20 cellular contexts compared by ENCODE assay signal in genomic region chr12:9757433-9758025, GRCh38. TPM values are rescaled to one million over a fixed set of nuclear protein-coding genes. Genes with fewer than 3 reads are reported as not detected.
A peak's percentile ranks its signal among the peaks of the same experiment; 100 is the strongest.
DNase-seq lines count a peak whose midpoint lies in the region; ATAC-seq and TF ChIP-seq lines count a peak whose summit lies in the region.
"Had no signal": no experiment of that assay in that cellular context is flagged by ENCODE, and none has a peak within 500 bp of the region (broad histone marks: within the 10 kb centered on the region; RNA-seq: fewer than 3 reads in every experiment).

No MANE protein-coding gene starts in this region.

- H3K4me3 Mint-ChIP-seq in activated CD8-positive, alpha-beta memory T cell treated with anti-CD3 and anti-CD28 coated beads, Interleukin-2, amount 10 ng/mL, durations not matched to agents 7 days and 5 days: peak overlapping the region; percentile 99
- H3K4me3 Mint-ChIP-seq in activated naive CD8-positive, alpha-beta T cell treated with anti-CD3 and anti-CD28 coated beads for 36 hours: peak overlapping the region; percentile 99
- H3K4me3 Mint-ChIP-seq in stimulated activated effector memory CD8-positive, alpha-beta T cell treated with anti-CD3 and anti-CD28 coated beads, Interleukin-12 subunit alpha, Interleukin-12 subunit beta, amount 100 ng/mL, for 72 hours: peak overlapping the region; percentile 81
- H3K4me3 Mint-ChIP-seq: brain, neural progenitor cell had no signal

- no peaks in the 10 kb centered on the region for H3K9me3 Mint-ChIP-seq in activated CD8-positive, alpha-beta memory T cell treated with anti-CD3 and anti-CD28 coated beads, Interleukin-2, amount 10 ng/mL, durations not matched to agents 7 days and 5 days (ENCODE audit: low read depth)
- H3K9me3 Mint-ChIP-seq in activated naive CD8-positive, alpha-beta T cell treated with anti-CD3 and anti-CD28 coated beads for 36 hours: peaks cover 5% of the 10 kb centered on the region
- H3K9me3 Mint-ChIP-seq in stimulated activated effector memory CD8-positive, alpha-beta T cell treated with anti-CD3 and anti-CD28 coated beads, Interleukin-12 subunit alpha, Interleukin-12 subunit beta, amount 100 ng/mL, for 72 hours: no peaks in the 10 kb centered on the region
- H3K9me3 Mint-ChIP-seq: neural progenitor cell had no signal

- no peaks in the 10 kb centered on the region for H3K9me3 ChIP-seq in adrenal gland (replicated peaks in 1 of 3)
- H3K9me3 ChIP-seq: A549, right atrium auricular region, SJSA1 had no signal

- TF ChIP-seq POLR2A in adrenal gland (IDR thresholded peaks at IDR 0.05): no peak

- peak overlapping the region; percentile 99 for H3K27ac Mint-ChIP-seq in activated CD8-positive, alpha-beta memory T cell treated with anti-CD3 and anti-CD28 coated beads, Interleukin-2, amount 10 ng/mL, durations not matched to agents 7 days and 5 days
- peak overlapping the region; percentile 98 for H3K27ac Mint-ChIP-seq in activated naive CD8-positive, alpha-beta T cell treated with anti-CD3 and anti-CD28 coated beads for 36 hours
- peak overlapping the region; percentile 95 for H3K27ac Mint-ChIP-seq in stimulated activated effector memory CD8-positive, alpha-beta T cell treated with anti-CD3 and anti-CD28 coated beads, Interleukin-12 subunit alpha, Interleukin-12 subunit beta, amount 100 ng/mL, for 72 hours
- H3K27ac Mint-ChIP-seq: brain, neural progenitor cell had no signal

- TF ChIP-seq CTCF in adrenal gland (IDR thresholded peaks at IDR 0.05): no peak

- H3K36me3 Mint-ChIP-seq in activated CD8-positive, alpha-beta memory T cell treated with anti-CD3 and anti-CD28 coated beads, Interleukin-2, amount 10 ng/mL, durations not matched to agents 7 days and 5 days: peaks cover 75% of the 10 kb centered on the region
- peaks cover 83% of the 10 kb centered on the region for H3K36me3 Mint-ChIP-seq in activated naive CD8-positive, alpha-beta T cell treated with anti-CD3 and anti-CD28 coated beads for 36 hours
- H3K36me3 Mint-ChIP-seq in stimulated activated effector memory CD8-positive, alpha-beta T cell treated with anti-CD3 and anti-CD28 coated beads, Interleukin-12 subunit alpha, Interleukin-12 subunit beta, amount 100 ng/mL, for 72 hours: peaks cover 91% of the 10 kb centered on the region
- H3K36me3 Mint-ChIP-seq: brain, neural progenitor cell had no signal

- H3K4me1 ChIP-seq in adrenal gland (replicated peaks in 1 of 2): no peaks in the 10 kb centered on the region
- H3K4me1 ChIP-seq: A549, right atrium auricular region had no signal

- no peaks in the 10 kb centered on the region for H3K27me3 ChIP-seq in adrenal gland
- H3K27me3 ChIP-seq: neural progenitor cell, right atrium auricular region, SJSA1 had no signal

- WGBS in adrenal gland, 4 donors: 61 to 80% (median 73%) methylated on average over 5 of the region's 5 CpGs

- no peak overlapping the region for H3K27ac ChIP-seq in adrenal gland
- H3K27ac ChIP-seq: A549, neural progenitor cell, right atrium auricular region, SJSA1 had no signal

- intact Hi-C loops in adrenal gland (cut with DNase I): no loop called here

- no peaks in the 10 kb centered on the region for H3K36me3 ChIP-seq in adrenal gland (replicated peaks in 1 of 2)
- H3K36me3 ChIP-seq: neural progenitor cell, right atrium auricular region, SJSA1 had no signal

- H3K27me3 Mint-ChIP-seq in activated CD8-positive, alpha-beta memory T cell treated with anti-CD3 and anti-CD28 coated beads, Interleukin-2, amount 10 ng/mL, durations not matched to agents 7 days and 5 days: no peaks in the 10 kb centered on the region
- no peaks in the 10 kb centered on the region for H3K27me3 Mint-ChIP-seq in activated naive CD8-positive, alpha-beta T cell treated with anti-CD3 and anti-CD28 coated beads for 36 hours
- H3K27me3 Mint-ChIP-seq: brain had no signal

- peaks cover 52% of the 10 kb centered on the region for H3K4me1 Mint-ChIP-seq in activated CD8-positive, alpha-beta memory T cell treated with anti-CD3 and anti-CD28 coated beads, Interleukin-2, amount 10 ng/mL, durations not matched to agents 7 days and 5 days
- peaks cover 53% of the 10 kb centered on the region for H3K4me1 Mint-ChIP-seq in activated naive CD8-positive, alpha-beta T cell treated with anti-CD3 and anti-CD28 coated beads for 36 hours
- H3K4me1 Mint-ChIP-seq in stimulated activated effector memory CD8-positive, alpha-beta T cell treated with anti-CD3 and anti-CD28 coated beads, Interleukin-12 subunit alpha, Interleukin-12 subunit beta, amount 100 ng/mL, for 72 hours: peaks cover 48% of the 10 kb centered on the region

- H3K4me3 ChIP-seq in adrenal gland: no peak overlapping the region
- H3K4me3 ChIP-seq: A549, neural progenitor cell, right atrium auricular region, SJSA1 had no signal

- CTCF ChIA-PET in activated CD8-positive, alpha-beta memory T cell treated with anti-CD3 and anti-CD28 coated beads, Interleukin-2, amount 10 ng/mL, durations not matched to agents 7 days and 5 days (lab: Charles Lee): interaction anchor here (0.7 to 17.2 kb wide), 7 partner anchors 7 to 111 kb away, joined by 3 to 503 read pairs (median 74); partner anchors contain the start of gene CLEC2B

- ATAC-seq in activated CD8-positive, alpha-beta memory T cell treated with anti-CD3 and anti-CD28 coated beads, Interleukin-2, amount 10 ng/mL, durations not matched to agents 7 days and 5 days: no peak
- no peak for ATAC-seq in stimulated activated effector memory CD8-positive, alpha-beta T cell treated with anti-CD3 and anti-CD28 coated beads, Interleukin-12 subunit alpha, Interleukin-12 subunit beta, amount 100 ng/mL, for 72 hours
- ATAC-seq: A549 had no signal

- no peak for DNase-seq in activated CD8-positive, alpha-beta memory T cell treated with anti-CD3 and anti-CD28 coated beads, Interleukin-2, amount 10 ng/mL, durations not matched to agents 7 days and 5 days
- DNase-seq in activated CD8-positive, alpha-beta memory T cell treated with anti-CD3 and anti-CD28 coated beads for 24 hours: no peak
- DNase-seq in NCI-H526 (lab: John Stamatoyannopoulos, UW) (peak; percentile 86 to 90), H4 (ENCODE audit: low spot score) (no peak), UCSD-AML1 (lab: John Stamatoyannopoulos, UW; ENCODE audit: unreplicated experiment) (no peak), adrenal gland (no peak)
- DNase-seq in activated naive CD8-positive, alpha-beta T cell treated with anti-CD3 and anti-CD28 coated beads for 36 hours: no peak
- no peak for DNase-seq in stimulated activated effector memory CD8-positive, alpha-beta T cell treated with anti-CD3 and anti-CD28 coated beads, Interleukin-12 subunit alpha, Interleukin-12 subunit beta, amount 100 ng/mL, for 72 hours (ENCODE audit: low spot score in 2 of 2)
- DNase-seq: effector CD8-positive, alpha-beta T cell; H7; NCI-H1417; NCI-H2227 treated with DMSO at 0.1 percent for 48 hours had no signal

RNA-seq across cellular contexts. Expression of gene CD69, which starts 3.2 kb away (rescaled TPM):
- total RNA-seq in activated CD8-positive, alpha-beta memory T cell treated with anti-CD3 and anti-CD28 coated beads, Interleukin-2, amount 10 ng/mL, durations not matched to agents 7 days and 5 days: 100 to 1,000 TPM in 1 of 2 experiments, 10 to 100 TPM in 1; 76.0 to 104 TPM
- 100 to 1,000 TPM; 143 to 152 TPM for total RNA-seq in activated naive CD8-positive, alpha-beta T cell treated with anti-CD3 and anti-CD28 coated beads for 36 hours
- not detected in 2 replicates for total RNA-seq in H4 (2014; rRNA removed; shearing (Covaris generic))
- 1 to 10 TPM in 5 of 8 donors, under 1 TPM in 2, not detected in 1; 0.74 to 4.6 (median 2.2) TPM for total RNA-seq in adrenal gland
- polyA plus RNA-seq in adrenal gland: 1 to 10 TPM in 1 of 3 donors, under 1 TPM in 2; 0.88 to 2.8 (median 0.97) TPM
- total RNA-seq: fibroblast of villous mesenchyme, G401, H7 had no signal
- polyA plus RNA-seq: A549 had no signal

RNA-seq across cellular contexts. Expression of gene CLECL1, which starts 24.6 kb away (rescaled TPM):
- total RNA-seq in activated CD8-positive, alpha-beta memory T cell treated with anti-CD3 and anti-CD28 coated beads, Interleukin-2, amount 10 ng/mL, durations not matched to agents 7 days and 5 days: 1 to 10 TPM; 2.2 to 8.8 TPM
- 1 to 10 TPM; 6.4 to 7.0 TPM for total RNA-seq in activated naive CD8-positive, alpha-beta T cell treated with anti-CD3 and anti-CD28 coated beads for 36 hours
- not detected in 2 replicates for total RNA-seq in H4 (2014; rRNA removed; shearing (Covaris generic))
- total RNA-seq in adrenal gland: 1 to 10 TPM in 4 of 8 donors, under 1 TPM in 1, not detected in 3; 0.38 to 1.9 (median 1.3) TPM
- polyA plus RNA-seq in adrenal gland: 1 to 10 TPM in 2 of 3 donors, under 1 TPM in 1; 0.56 to 1.5 (median 1.1) TPM
- total RNA-seq: fibroblast of villous mesenchyme, G401, H7, lower leg skin, right atrium auricular region, SJSA1 had no signal
- polyA plus RNA-seq: A549 had no signal

Comparison
In these comparisons a context has a peak if more than half of its experiments do, and no peak if none do; other contexts are left out.
1. DNase-seq: peak in NCI-H526 (2 of 2); none in activated CD8-positive, alpha-beta memory T cell treated with anti-CD3 and anti-CD28 coated beads, Interleukin-2, amount 10 ng/mL, durations not matched to agents 7 days and 5 days (single experiment), activated CD8-positive, alpha-beta memory T cell treated with anti-CD3 and anti-CD28 coated beads for 24 hours (single experiment), activated naive CD8-positive, alpha-beta T cell treated with anti-CD3 and anti-CD28 coated beads for 36 hours (single experiment), stimulated activated effector memory CD8-positive, alpha-beta T cell treated with anti-CD3 and anti-CD28 coated beads, Interleukin-12 subunit alpha, Interleukin-12 subunit beta, amount 100 ng/mL, for 72 hours (0 of 2), H4 (single experiment), UCSD-AML1 (single experiment) and adrenal gland (0 of 7).
2. RNA of gene CD69, which starts 3.2 kb away (total RNA-seq): 143 to 152 TPM in activated naive CD8-positive, alpha-beta T cell treated with anti-CD3 and anti-CD28 coated beads for 36 hours and 76.0 to 104 TPM in activated CD8-positive, alpha-beta memory T cell treated with anti-CD3 and anti-CD28 coated beads, Interleukin-2, amount 10 ng/mL, durations not matched to agents 7 days and 5 days; 0.74 to 4.6 TPM in adrenal gland and not detected in H4; every median in the first group is over 10 times any median in the second.
3. Peak in every context shown above with its lines, with median percentiles within 50 percentile points of each other: H3K27ac Mint-ChIP-seq and H3K4me3 Mint-ChIP-seq.